37 cellular contexts compared by ENCODE assay signal in genomic region chr14:93723001-93723400, GRCh38.
"Had no signal": no experiment of that assay in that cellular context is flagged by ENCODE, and none has a peak within 500 bp of the region (broad histone marks: within the 10 kb centered on the region; RNA-seq: fewer than 3 reads in every experiment).

No MANE protein-coding gene starts in this region.

- ATAC-seq: activated CD8-positive, alpha-beta memory T cell treated with anti-CD3 and anti-CD28 coated beads, Interleukin-2, amount 10 ng/mL, durations not matched to agents 7 days and 5 days; activated naive CD8-positive, alpha-beta T cell treated with anti-CD3 and anti-CD28 coated beads, Interleukin-2, amount 50 U/mL, for 24 hours; K562; PC-3; Right ventricle myocardium inferior had no signal

- FAIRE-seq: bronchial epithelial cell, K562 had no signal

- H3K27me3 ChIP-seq: Peyer's patch had no signal

- H3K4me3 Mint-ChIP-seq: activated CD4-positive, alpha-beta memory T cell treated with anti-CD3 and anti-CD28 coated beads, Interleukin-2, amount 10 ng/mL, durations not matched to agents 7 days and 5 days; activated CD8-positive, alpha-beta memory T cell treated with anti-CD3 and anti-CD28 coated beads, Interleukin-2, amount 10 ng/mL, durations not matched to agents 7 days and 5 days; activated naive CD4-positive, alpha-beta T cell treated with anti-CD3 and anti-CD28 coated beads, Interleukin-2, amount 10 ng/mL, durations not matched to agents 7 days and 5 days; activated naive CD8-positive, alpha-beta T cell; activated naive CD8-positive, alpha-beta T cell treated with anti-CD3 and anti-CD28 coated beads, Interleukin-2, amount 50 U/mL, for 24 hours; brain had no signal

- H3K36me3 Mint-ChIP-seq: activated CD8-positive, alpha-beta memory T cell treated with anti-CD3 and anti-CD28 coated beads, Interleukin-2, amount 10 ng/mL, durations not matched to agents 7 days and 5 days; activated naive CD4-positive, alpha-beta T cell treated with anti-CD3 and anti-CD28 coated beads, Interleukin-2, amount 10 ng/mL, durations not matched to agents 7 days and 5 days; activated naive CD8-positive, alpha-beta T cell; brain had no signal

- H3K27ac ChIP-seq: Peyer's patch, WERI-Rb-1 had no signal

- H3K36me3 ChIP-seq: Peyer's patch, WERI-Rb-1 had no signal

- H3K9me3 Mint-ChIP-seq: activated naive CD8-positive, alpha-beta T cell treated with anti-CD3 and anti-CD28 coated beads, Interleukin-2, amount 50 U/mL, for 24 hours; activated T-helper 2 cell treated with anti-CD3 and anti-CD28 coated beads, Interferon-gamma antibody, Interleukin-2, Interleukin-4, amounts not matched to agents 10 μg/mL and 5 μg/mL and 100 μg/mL, durations not matched to agents 14 hours and 24 hours and 36 hours had no signal

- H3K4me3 ChIP-seq: K562, Peyer's patch had no signal

- H3K9me3 ChIP-seq: Peyer's patch had no signal

- DNase-seq: activated CD4-positive, alpha-beta memory T cell treated with anti-CD3 and anti-CD28 coated beads, Interleukin-2, amount 10 ng/mL, durations not matched to agents 7 days and 5 days; activated CD4-positive, alpha-beta T cell treated with anti-CD3 and anti-CD28 coated beads for 1 hour; activated CD4-positive, alpha-beta T cell treated with anti-CD3 and anti-CD28 coated beads for 48 hours; activated CD4-positive, CD25-positive, alpha-beta regulatory T cell; activated CD8-positive, alpha-beta memory T cell treated with anti-CD3 and anti-CD28 coated beads for 24 hours; activated CD8-positive, alpha-beta memory T cell treated with anti-CD3 and anti-CD28 coated beads, Interleukin-2, amount 10 ng/mL, durations not matched to agents 7 days and 5 days; activated CD8-positive, alpha-beta memory T cell treated with anti-CD3 and anti-CD28 coated beads, Interleukin-2, amount 50 U/mL, for 48 hours; activated naive CD4-positive, alpha-beta T cell treated with anti-CD3 and anti-CD28 coated beads, Interleukin-2, amount 10 ng/mL, durations not matched to agents 7 days and 5 days; activated naive CD8-positive, alpha-beta T cell treated with anti-CD3 and anti-CD28 coated beads, Interleukin-2, amount 50 U/mL, for 24 hours; anterior cingulate cortex; caudate nucleus; NCI-H1092 treated with DMSO at 0.1 percent for 48 hours; NCI-H1417; NCI-H146; NCI-H187; NCI-H2029 treated with DMSO at 0.1 percent for 48 hours; NCI-H2107; NCI-H2171; NCI-H510A; NCI-H526; NCI-H748 treated with DMSO at 0.1 percent for 48 hours; NK-92 treated with Interleukin-12 subunit alpha and Interleukin-12 subunit beta, amount 100 ng/mL, for 24 hours; PC-3; RPMI8226; SIG-M5; SW 1271; T-helper 1 cell; T-helper 2 cell; T-helper 9 cell; WERI-Rb-1 had no signal

- H3K4me1 Mint-ChIP-seq: activated CD4-positive, alpha-beta memory T cell treated with anti-CD3 and anti-CD28 coated beads, Interleukin-2, amount 10 ng/mL, durations not matched to agents 7 days and 5 days; activated CD8-positive, alpha-beta memory T cell treated with anti-CD3 and anti-CD28 coated beads, Interleukin-2, amount 10 ng/mL, durations not matched to agents 7 days and 5 days; activated naive CD4-positive, alpha-beta T cell treated with anti-CD3 and anti-CD28 coated beads, Interleukin-2, amount 10 ng/mL, durations not matched to agents 7 days and 5 days; activated naive CD8-positive, alpha-beta T cell treated with anti-CD3 and anti-CD28 coated beads, Interleukin-2, amount 50 U/mL, for 24 hours; brain had no signal

- H3K27ac Mint-ChIP-seq: activated CD4-positive, alpha-beta memory T cell treated with anti-CD3 and anti-CD28 coated beads, Interleukin-2, amount 10 ng/mL, durations not matched to agents 7 days and 5 days; activated CD8-positive, alpha-beta memory T cell treated with anti-CD3 and anti-CD28 coated beads, Interleukin-2, amount 10 ng/mL, durations not matched to agents 7 days and 5 days; activated naive CD4-positive, alpha-beta T cell treated with anti-CD3 and anti-CD28 coated beads, Interleukin-2, amount 10 ng/mL, durations not matched to agents 7 days and 5 days; activated naive CD8-positive, alpha-beta T cell; activated naive CD8-positive, alpha-beta T cell treated with anti-CD3 and anti-CD28 coated beads, Interleukin-2, amount 50 U/mL, for 24 hours; activated T-helper 2 cell treated with anti-CD3 and anti-CD28 coated beads, Interferon-gamma antibody, Interleukin-2, Interleukin-4, amounts not matched to agents 10 μg/mL and 5 μg/mL and 100 μg/mL, durations not matched to agents 14 hours and 24 hours and 36 hours; brain had no signal

- H3K27me3 Mint-ChIP-seq: activated CD4-positive, alpha-beta memory T cell treated with anti-CD3 and anti-CD28 coated beads, Interleukin-2, amount 10 ng/mL, durations not matched to agents 7 days and 5 days; activated CD8-positive, alpha-beta memory T cell treated with anti-CD3 and anti-CD28 coated beads, Interleukin-2, amount 10 ng/mL, durations not matched to agents 7 days and 5 days; activated naive CD4-positive, alpha-beta T cell treated with anti-CD3 and anti-CD28 coated beads, Interleukin-2, amount 10 ng/mL, durations not matched to agents 7 days and 5 days; activated naive CD8-positive, alpha-beta T cell; activated naive CD8-positive, alpha-beta T cell treated with anti-CD3 and anti-CD28 coated beads, Interleukin-2, amount 50 U/mL, for 24 hours; brain had no signal

- H3K4me1 ChIP-seq: Peyer's patch had no signal
